17 cellular contexts compared by ENCODE assay signal in the genomic region with DNA sequence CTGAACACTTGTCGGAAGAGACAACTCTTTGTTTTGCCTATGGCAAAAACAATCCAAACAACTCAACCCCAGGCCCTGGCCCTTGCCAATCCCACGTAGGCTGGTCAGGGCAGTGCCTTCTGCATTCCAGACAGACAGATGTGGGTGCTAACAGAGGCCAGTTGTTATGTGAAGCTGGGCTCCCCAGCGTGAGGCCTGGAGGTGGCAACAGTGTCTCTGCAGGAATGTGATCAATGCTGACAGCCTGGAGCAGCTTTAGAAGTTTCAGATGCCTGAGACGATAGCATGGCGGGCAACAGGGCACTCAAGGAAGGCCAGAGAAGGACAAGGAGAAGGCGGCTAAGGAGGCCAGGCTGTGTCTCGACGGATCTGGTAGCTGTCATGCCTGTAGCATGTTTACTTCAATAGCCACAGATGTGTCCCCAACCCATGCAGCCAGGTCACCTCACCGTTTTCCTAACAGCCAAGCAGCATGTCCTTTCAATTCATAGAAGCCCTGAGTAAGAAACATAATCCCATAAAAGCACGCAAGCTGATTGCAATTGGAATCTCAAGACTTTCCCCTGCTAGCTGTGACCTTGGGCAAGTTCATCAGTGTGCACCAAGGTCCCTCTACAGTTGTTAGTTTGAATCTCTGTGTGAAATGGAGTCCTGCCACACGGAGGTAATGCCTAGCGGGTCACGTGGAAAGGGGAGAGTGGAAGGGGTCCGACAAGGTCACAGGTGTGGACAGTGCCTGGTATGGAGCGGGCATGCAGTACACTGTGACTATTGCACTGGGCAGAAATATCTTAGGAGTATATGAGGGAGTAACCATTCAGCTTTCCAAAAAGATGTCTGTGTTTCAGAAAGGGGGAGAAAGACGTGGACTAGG. TPM values are rescaled to one million over a fixed set of nuclear protein-coding genes. Genes with fewer than 3 reads are reported as not detected.
A peak's percentile ranks its signal among the peaks of the same experiment; 100 is the strongest.
DNase-seq lines count a peak whose midpoint lies in the region; FAIRE-seq and TF ChIP-seq lines count a peak whose summit lies in the region.
"Had no signal": no experiment of that assay in that cellular context is flagged by ENCODE, and none has a peak within 500 bp of the region (broad histone marks: within the 10 kb centered on the region; RNA-seq: fewer than 3 reads in every experiment).

No MANE protein-coding gene starts in this region.

- POLR2A ChIA-PET in GM10248 (lab: Yijun Ruan, JAX), result no interaction called here

- H3K4me3 ChIP-seq in cardiac muscle cell, result no peak overlapping the region
- H3K4me3 ChIP-seq in bronchial epithelial cell (ENCODE audit: low read depth, low read length), result no peak overlapping the region
- no peak overlapping the region for H3K4me3 ChIP-seq in osteoblast (ENCODE audit: insufficient read depth, low read length)
- H3K4me3 ChIP-seq: HAP-1 had no signal

- H4K20me1 ChIP-seq in osteoblast (ENCODE audit: insufficient read depth, low read length), result peaks cover 5% of the 10 kb centered on the region

- H3K36me3 ChIP-seq in cardiac muscle cell (peaks cover 56% of the 10 kb centered on the region), bronchial epithelial cell (ENCODE audit: control insufficient read depth, insufficient read depth, low read length) (peaks cover 34% of the 10 kb centered on the region), osteoblast (ENCODE audit: insufficient read depth, low read length) (peaks cover 90% of the 10 kb centered on the region)

- DNase-seq in cardiac muscle cell (ENCODE audit: low read depth in 1 of 2, low spot score in 1 of 2), result no peak
- no peak for DNase-seq in cardiac septum (ENCODE audit: low spot score)
- no peak for DNase-seq in bronchial epithelial cell (ENCODE audit: low read depth)
- DNase-seq in osteoblast (ENCODE audit: insufficient read length, low spot score, missing footprints), result peak; percentile 58
- no peak for DNase-seq in T-helper 1 cell
- DNase-seq in GM10248 (ENCODE audit: extremely low spot score), result no peak
- DNase-seq in iPS-NIHi11 (ENCODE audit: low spot score), result no peak
- DNase-seq in SIG-M5 (lab: John Stamatoyannopoulos, UW), result no peak
- DNase-seq: CD4-positive, CD25-positive, alpha-beta regulatory T cell; DMS79; HFFc6 had no signal

- intact Hi-C loops in cardiac septum (cut with DNase I), result no loop called here

- FAIRE-seq in bronchial epithelial cell (lab: Jason Lieb, UNC), result peak; percentile 28
- FAIRE-seq: GM19239, H1, HepG2, HTR-8/SVneo had no signal

- H3K27me3 ChIP-seq in cardiac muscle cell (no peaks in the 10 kb centered on the region), bronchial epithelial cell (ENCODE audit: control insufficient read depth, insufficient read depth, low read length) (no peaks in the 10 kb centered on the region), osteoblast (ENCODE audit: insufficient read depth, low read length) (no peaks in the 10 kb centered on the region)

- CTCF ChIA-PET in GM10248 (lab: Yijun Ruan, JAX), result interaction anchor here (1.4 to 9.3 kb wide), 3 partner anchors 14 to 29 kb away, joined by 7 to 50 read pairs (median 9); partner anchors contain the start of genes PPM1F and TOP3B

- H2AFZ ChIP-seq in osteoblast (ENCODE audit: low read length), result no peak overlapping the region

- H3K27ac ChIP-seq in cardiac muscle cell (peak overlapping the region; percentile 49), osteoblast (ENCODE audit: low read depth, low read length) (no peak overlapping the region)
- H3K27ac ChIP-seq: 22Rv1 had no signal

- H3K4me2 ChIP-seq in osteoblast (ENCODE audit: insufficient read depth, low read length), result no peak overlapping the region

- no peak for TF ChIP-seq CTCF in cardiac muscle cell (IDR thresholded peaks at IDR 0.05; ENCODE audit: low read depth, low read length)
- TF ChIP-seq CTCF in bronchial epithelial cell (IDR thresholded peaks at IDR 0.05; ENCODE audit: insufficient read depth, low read length, severe bottlenecking), result no peak
- TF ChIP-seq CTCF in osteoblast (IDR thresholded peaks at IDR 0.05; ENCODE audit: extremely low read depth, low read depth, low read length), result no peak
- no peak for TF ChIP-seq CTCF in GM10248 (IDR thresholded peaks at IDR 0.05; ENCODE audit: control extremely low read depth, extremely low read depth, low read depth, missing control alignments)

- H3K4me1 ChIP-seq in cardiac muscle cell (ENCODE audit: low read depth) (no peaks in the 10 kb centered on the region), osteoblast (ENCODE audit: insufficient read depth, low read length) (peaks cover 3% of the 10 kb centered on the region)
- H3K4me1 ChIP-seq: HAP-1 had no signal

- no peaks in the 10 kb centered on the region for H3K79me2 ChIP-seq in osteoblast (ENCODE audit: insufficient read depth, low read length)

- H3K9me3 ChIP-seq in cardiac muscle cell (ENCODE audit: low read depth) (no peaks in the 10 kb centered on the region), osteoblast (ENCODE audit: low read depth, low read length) (no peaks in the 10 kb centered on the region)
- H3K9me3 ChIP-seq: HAP-1 had no signal

RNA-seq across cellular contexts. Expression of gene PPM1F, which starts 14.2 kb away (rescaled TPM):
- total RNA-seq in cardiac muscle cell, result 44.0 and 49.8 TPM in 2 replicates
- polyA plus RNA-seq in cardiac muscle cell, result 24.4 and 26.1 TPM in 2 replicates
- 20.5 TPM for total RNA-seq in cardiac septum
- total RNA-seq in bronchial epithelial cell, result 16.1 and 17.9 TPM in 2 replicates
- total RNA-seq in osteoblast, result 22.8 and 24.5 TPM in 2 replicates

RNA-seq across cellular contexts. Expression of gene TOP3B, which starts 15.7 kb away (rescaled TPM):
- total RNA-seq in cardiac muscle cell (32.1 and 43.6 TPM in 2 replicates), cardiac septum (13.1 TPM), bronchial epithelial cell (24.7 and 27.9 TPM in 2 replicates), osteoblast (27.9 and 33.6 TPM in 2 replicates)
- 30.7 and 36.0 TPM in 2 replicates for polyA plus RNA-seq in cardiac muscle cell
